In genomic region chr9:89384783-89385182, GRCh38 we compare ENCODE assay signal across 27 cellular contexts.
A peak's percentile ranks its signal among the peaks of the same experiment; 100 is the strongest.
DNase-seq lines count a peak whose midpoint lies in the region; ATAC-seq and TF ChIP-seq lines count a peak whose summit lies in the region.
"Had no signal": no experiment of that assay in that cellular context is flagged by ENCODE, and none has a peak within 500 bp of the region (broad histone marks: within the 10 kb centered on the region; RNA-seq: fewer than 3 reads in every experiment).

No MANE protein-coding gene starts in this region.

- peaks cover 31 to 60% of the 10 kb centered on the region in 2 donors for H3K4me1 Mint-ChIP-seq in natural killer cell treated with Interleukin-12 subunit alpha and Interleukin-12 subunit beta and Interleukin-15 and Interleukin-18, amount 100 ng/mL, for 72 hours (ENCODE audit: low read depth in 2 of 2)
- peaks cover 5 to 14% of the 10 kb centered on the region in 2 donors for H3K4me1 Mint-ChIP-seq in natural killer cell
- peaks cover 13 to 18% (median 15%) of the 10 kb centered on the region in 3 donors for H3K4me1 Mint-ChIP-seq in IgD-negative memory B cell
- peaks cover 47% of the 10 kb centered on the region for H3K4me1 Mint-ChIP-seq in activated naive CD8-positive, alpha-beta T cell treated with anti-CD3 and anti-CD28 coated beads, Interleukin-2, amount 50 U/mL, for 24 hours

- DNase-seq in natural killer cell treated with Interleukin-12 subunit alpha and Interleukin-12 subunit beta and Interleukin-15 and Interleukin-18, amount 100 ng/mL, for 72 hours (ENCODE audit: low spot score): no peak
- no peak for DNase-seq in natural killer cell
- DNase-seq in activated naive CD8-positive, alpha-beta T cell treated with anti-CD3 and anti-CD28 coated beads, Interleukin-2, amount 50 U/mL, for 24 hours: no peak
- no peak for DNase-seq in stimulated activated CD4-positive, alpha-beta T cell treated with anti-CD3 and anti-CD28 coated beads, Interleukin-2, amount 100 ng/mL, for 24 hours
- no peak for DNase-seq in UCSD-AML1 (lab: John Stamatoyannopoulos, UW; ENCODE audit: unreplicated experiment)
- DNase-seq: activated CD8-positive, alpha-beta memory T cell treated with anti-CD3 and anti-CD28 coated beads for 24 hours; DMS153; GOT3; hippocampal formation; immature natural killer cell; KG1; MM.1S; naive B cell; NCI-H1436; NCI-H2107; NCI-H446; NCI-H82; ovary; retina; stimulated activated CD4-positive, alpha-beta T cell treated with anti-CD3 and anti-CD28 coated beads, Interleukin-2, amount 100 ng/mL, for 48 hours; stomach; T-helper 9 cell; transverse colon had no signal

- no peaks in the 10 kb centered on the region for H3K9me3 Mint-ChIP-seq in natural killer cell treated with Interleukin-12 subunit alpha and Interleukin-12 subunit beta and Interleukin-15 and Interleukin-18, amount 100 ng/mL, for 72 hours
- no peaks in the 10 kb centered on the region for H3K9me3 Mint-ChIP-seq in natural killer cell
- H3K9me3 Mint-ChIP-seq in IgD-negative memory B cell: peaks cover 0 to 1% (median 0%) of the 10 kb centered on the region in 3 donors
- no peaks in the 10 kb centered on the region for H3K9me3 Mint-ChIP-seq in activated naive CD8-positive, alpha-beta T cell treated with anti-CD3 and anti-CD28 coated beads, Interleukin-2, amount 50 U/mL, for 24 hours
- H3K9me3 Mint-ChIP-seq: immature natural killer cell, naive B cell had no signal

- ATAC-seq in natural killer cell treated with Interleukin-12 subunit alpha and Interleukin-12 subunit beta and Interleukin-15 and Interleukin-18, amount 100 ng/mL, for 72 hours: no peak
- ATAC-seq in natural killer cell (no peak), GM19023 (IDR thresholded peaks at IDR 0.05; ENCODE audit: unreplicated experiment) (no peak)
- ATAC-seq in activated naive CD8-positive, alpha-beta T cell treated with anti-CD3 and anti-CD28 coated beads, Interleukin-2, amount 50 U/mL, for 24 hours: no peak
- ATAC-seq: gastroesophageal sphincter, left lobe of liver had no signal

- intact Hi-C loops in natural killer cell (cut with micrococcal nuclease): no loop called here

- H3K4me3 Mint-ChIP-seq in natural killer cell treated with Interleukin-12 subunit alpha and Interleukin-12 subunit beta and Interleukin-15 and Interleukin-18, amount 100 ng/mL, for 72 hours: no peak overlapping the region
- H3K4me3 Mint-ChIP-seq in natural killer cell (no peak overlapping the region), IgD-negative memory B cell (no peak overlapping the region)
- H3K4me3 Mint-ChIP-seq in activated naive CD8-positive, alpha-beta T cell treated with anti-CD3 and anti-CD28 coated beads, Interleukin-2, amount 50 U/mL, for 24 hours: no peak overlapping the region
- H3K4me3 Mint-ChIP-seq: immature natural killer cell, naive B cell had no signal

- TF ChIP-seq CTCF in natural killer cell (IDR thresholded peaks at IDR 0.05): no peak

- no peaks in the 10 kb centered on the region for H3K27me3 Mint-ChIP-seq in natural killer cell treated with Interleukin-12 subunit alpha and Interleukin-12 subunit beta and Interleukin-15 and Interleukin-18, amount 100 ng/mL, for 72 hours
- H3K27me3 Mint-ChIP-seq in natural killer cell (ENCODE audit: low read depth in 2 of 2) (no peaks in the 10 kb centered on the region), IgD-negative memory B cell (no peaks in the 10 kb centered on the region)
- no peaks in the 10 kb centered on the region for H3K27me3 Mint-ChIP-seq in activated naive CD8-positive, alpha-beta T cell treated with anti-CD3 and anti-CD28 coated beads, Interleukin-2, amount 50 U/mL, for 24 hours
- H3K27me3 Mint-ChIP-seq: naive B cell had no signal

- H3K27ac Mint-ChIP-seq in natural killer cell treated with Interleukin-12 subunit alpha and Interleukin-12 subunit beta and Interleukin-15 and Interleukin-18, amount 100 ng/mL, for 72 hours: peak overlapping the region; percentile 41 to 83
- H3K27ac Mint-ChIP-seq in natural killer cell (peak overlapping the region in 1 of 2 donors; percentile 76), IgD-negative memory B cell (peak overlapping the region in 2 of 3 donors; percentile 51 to 95)
- H3K27ac Mint-ChIP-seq in activated naive CD8-positive, alpha-beta T cell treated with anti-CD3 and anti-CD28 coated beads, Interleukin-2, amount 50 U/mL, for 24 hours: peak overlapping the region; percentile 77

- peaks cover 11% of the 10 kb centered on the region for H3K36me3 Mint-ChIP-seq in natural killer cell treated with Interleukin-12 subunit alpha and Interleukin-12 subunit beta and Interleukin-15 and Interleukin-18, amount 100 ng/mL, for 72 hours
- H3K36me3 Mint-ChIP-seq in natural killer cell (no peaks in the 10 kb centered on the region), IgD-negative memory B cell (peaks cover 3% of the 10 kb centered on the region)
- peaks cover 73% of the 10 kb centered on the region for H3K36me3 Mint-ChIP-seq in activated naive CD8-positive, alpha-beta T cell treated with anti-CD3 and anti-CD28 coated beads, Interleukin-2, amount 50 U/mL, for 24 hours (ENCODE audit: low read depth)
